Comparison of ENCODE assay signal across 24 cellular contexts in the genomic region with DNA sequence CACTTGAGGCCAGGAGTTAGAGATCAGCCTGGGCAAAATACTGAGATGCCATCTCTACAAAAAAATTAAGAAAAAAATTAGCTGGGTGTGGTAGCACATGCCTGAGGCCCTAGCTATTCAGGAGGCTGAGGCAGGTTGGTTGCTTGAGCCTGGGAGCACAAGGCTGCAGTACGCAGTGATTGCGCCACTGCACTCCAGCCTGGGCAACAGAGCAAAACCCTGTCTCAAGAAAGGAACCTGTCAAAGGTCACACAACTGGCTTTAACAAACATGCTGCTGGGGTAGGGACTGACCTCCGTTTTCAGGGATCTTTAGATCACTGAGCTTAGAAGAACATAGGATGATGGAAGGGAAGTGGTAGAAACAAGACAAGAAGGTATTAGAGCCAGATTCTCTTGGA.
"Had no signal": no experiment of that assay in that cellular context is flagged by ENCODE, and none has a peak within 500 bp of the region (broad histone marks: within the 10 kb centered on the region; RNA-seq: fewer than 3 reads in every experiment).

No MANE protein-coding gene starts in this region.

- H3K27ac ChIP-seq: coronary artery, dorsolateral prefrontal cortex, esophagus muscularis mucosa, foreskin keratinocyte, gastroesophageal sphincter, heart left ventricle, hepatocyte, left lung, lower lobe of right lung had no signal

- FAIRE-seq: colon, endothelial cell of umbilical vein, frontal cortex, kidney had no signal

- H3K27me3 ChIP-seq: hepatocyte had no signal

- ATAC-seq: foreskin keratinocyte, gastroesophageal sphincter, heart left ventricle, left lung, left ventricle myocardium superior, lower lobe of right lung, mucosa of descending colon had no signal

- DNase-seq: dermis blood vessel endothelial cell; dorsolateral prefrontal cortex; effector CD4-positive, alpha-beta T cell; effector memory CD4-positive, alpha-beta T cell; foreskin keratinocyte; heart left ventricle; hypothalamus; immature natural killer cell; islet precursor cell; kidney; kidney glomerular epithelial cell; left lung; left ventricle myocardium superior; lower lobe of right lung; mesenchymal stem cell; mucosa of descending colon; naive B cell had no signal

- H3K4me2 ChIP-seq: hepatocyte had no signal

- H3K36me3 ChIP-seq: esophagus muscularis mucosa, gastroesophageal sphincter, heart left ventricle, left lung, lower lobe of right lung had no signal

- H3K4me1 ChIP-seq: foreskin keratinocyte, left lung had no signal

- H3K4me3 ChIP-seq: coronary artery, dorsolateral prefrontal cortex, esophagus muscularis mucosa, gastroesophageal sphincter, heart left ventricle, hepatocyte, left lung, lower lobe of right lung, mucosa of descending colon had no signal

- H3K9me3 ChIP-seq: left lung, lower lobe of right lung, mucosa of descending colon had no signal

- H3K79me2 ChIP-seq: hepatocyte had no signal

- H2AFZ ChIP-seq: hepatocyte had no signal
